1 cellular context compared by ENCODE assay signal in genomic region chr18:2852460-2852859, GRCh38. TPM values are rescaled to one million over a fixed set of nuclear protein-coding genes. Genes with fewer than 3 reads are reported as not detected.
"Had no signal": no experiment of that assay in that cellular context is flagged by ENCODE, and none has a peak within 500 bp of the region (broad histone marks: within the 10 kb centered on the region; RNA-seq: fewer than 3 reads in every experiment).

No MANE protein-coding gene starts in this region.

RNA-seq across cellular contexts. Expression of gene EMILIN2, which starts 5.7 kb away (rescaled TPM):
- total RNA-seq: MCF 10A had no signal
